ENCODE assay signal across 7 cellular contexts in genomic region chr1:154751690-154752089, GRCh38.
DNase-seq lines count a peak whose midpoint lies in the region; ATAC-seq and TF ChIP-seq lines count a peak whose summit lies in the region.

No MANE protein-coding gene starts in this region.

- 12 to 21% methylated on average over 5 of the region's 5 CpGs for WGBS in GM23248 (ENCODE audit: low coverage in 1 of 2, low lambda C conversion rate in 2 of 2, missing lambda C conversion rate in 2 of 2), 2 experiments

- peaks cover 39% of the 10 kb centered on the region for H3K4me1 Mint-ChIP-seq in chondrocyte (ENCODE audit: low read depth)

- peak; percentile 95 for DNase-seq in GM23248
- DNase-seq in NCI-H2171 (lab: John Stamatoyannopoulos, UW): peak; percentile 27
- no peak for DNase-seq in chondrocyte (ENCODE audit: low spot score)
- no peak for DNase-seq in omental fat pad (ENCODE audit: low spot score)
- DNase-seq in stimulated activated naive CD4-positive, alpha-beta T cell treated with Interleukin-2 at 50 U/mL for 16 hours (lab: John Stamatoyannopoulos, UW): no peak
- no peak for DNase-seq in stimulated activated CD4-positive, alpha-beta T cell treated with anti-CD3 and anti-CD28 coated beads, Interleukin-4, amount 100 ng/mL, for 1 hour
- no peak for DNase-seq in GM19240 (ENCODE audit: insufficient read length, low spot score)

- peak overlapping the region; percentile 61 for H3K27ac Mint-ChIP-seq in chondrocyte (ENCODE audit: unreplicated experiment)

- ATAC-seq in omental fat pad (ENCODE audit: low FRiP score): peak; percentile 26

- H2AFZ ChIP-seq in GM23248: no peak overlapping the region

- no peaks in the 10 kb centered on the region for H3K9me3 Mint-ChIP-seq in chondrocyte (ENCODE audit: low read depth)

- H3K9me2 ChIP-seq in GM23248 (ENCODE audit: insufficient read depth): no peaks in the 10 kb centered on the region

- no peaks in the 10 kb centered on the region for H3K9me3 ChIP-seq in GM23248 (ENCODE audit: low read depth)

- in situ Hi-C loops in GM23248 (cut with MboI): no loop called here

- no peak overlapping the region for H3K4me3 Mint-ChIP-seq in chondrocyte (ENCODE audit: unreplicated experiment)

- peaks cover 27% of the 10 kb centered on the region for H3K27me3 Mint-ChIP-seq in chondrocyte (ENCODE audit: low read depth)

- peaks cover 30% of the 10 kb centered on the region for H3K4me1 ChIP-seq in GM23248 (ENCODE audit: insufficient read depth)

- H3K9ac ChIP-seq in GM23248: peak overlapping the region; percentile 60

- H3K36me3 ChIP-seq in GM23248 (ENCODE audit: low read depth): no peaks in the 10 kb centered on the region

- H3K36me3 Mint-ChIP-seq in chondrocyte (ENCODE audit: low read depth): peaks cover 3% of the 10 kb centered on the region

- peak overlapping the region; percentile 64 for H3K27ac ChIP-seq in GM23248

- H3K4me2 ChIP-seq in GM23248 (ENCODE audit: unreplicated experiment): peak overlapping the region; percentile 25

- H4K20me1 ChIP-seq in GM23248 (ENCODE audit: insufficient read depth): no peaks in the 10 kb centered on the region

- H3F3A ChIP-seq in GM23248 (ENCODE audit: insufficient read depth): peaks cover 10% of the 10 kb centered on the region; the same call in 1 of the 2 replicates

- no peak for TF ChIP-seq CTCF in chondrocyte (IDR thresholded peaks at IDR 0.05)
- TF ChIP-seq CTCF in omental fat pad (IDR thresholded peaks at IDR 0.05): no peak

- H3K27me3 ChIP-seq in GM23248 (replicated peaks; ENCODE audit: insufficient read depth): no peaks in the 10 kb centered on the region

- H3K4me3 ChIP-seq in GM23248: no peak overlapping the region

- H3K79me2 ChIP-seq in GM23248 (ENCODE audit: insufficient read depth): no peaks in the 10 kb centered on the region

Comparison
In these comparisons a context has a peak if more than half of its experiments do, and no peak if none do; other contexts are left out.
1. DNase-seq: peak in GM23248 (single experiment) and NCI-H2171 (single experiment); none in chondrocyte (single experiment), omental fat pad (single experiment), stimulated activated naive CD4-positive, alpha-beta T cell treated with Interleukin-2 at 50 U/mL for 16 hours (single experiment), stimulated activated CD4-positive, alpha-beta T cell treated with anti-CD3 and anti-CD28 coated beads, Interleukin-4, amount 100 ng/mL, for 1 hour (single experiment) and GM19240 (single experiment).